In genomic region chr12:57110189-57111045, GRCh38 we compare ENCODE assay signal across 1 cellular context.
A peak's percentile ranks its signal among the peaks of the same experiment; 100 is the strongest.
TF ChIP-seq lines count a peak whose summit lies in the region.

No MANE protein-coding gene starts in this region.

TF ChIP-seq in HCT116, 20 proteins besides CTCF, POLR2A, EP300 and RAD21:
- TF ChIP-seq, protein P1, sequence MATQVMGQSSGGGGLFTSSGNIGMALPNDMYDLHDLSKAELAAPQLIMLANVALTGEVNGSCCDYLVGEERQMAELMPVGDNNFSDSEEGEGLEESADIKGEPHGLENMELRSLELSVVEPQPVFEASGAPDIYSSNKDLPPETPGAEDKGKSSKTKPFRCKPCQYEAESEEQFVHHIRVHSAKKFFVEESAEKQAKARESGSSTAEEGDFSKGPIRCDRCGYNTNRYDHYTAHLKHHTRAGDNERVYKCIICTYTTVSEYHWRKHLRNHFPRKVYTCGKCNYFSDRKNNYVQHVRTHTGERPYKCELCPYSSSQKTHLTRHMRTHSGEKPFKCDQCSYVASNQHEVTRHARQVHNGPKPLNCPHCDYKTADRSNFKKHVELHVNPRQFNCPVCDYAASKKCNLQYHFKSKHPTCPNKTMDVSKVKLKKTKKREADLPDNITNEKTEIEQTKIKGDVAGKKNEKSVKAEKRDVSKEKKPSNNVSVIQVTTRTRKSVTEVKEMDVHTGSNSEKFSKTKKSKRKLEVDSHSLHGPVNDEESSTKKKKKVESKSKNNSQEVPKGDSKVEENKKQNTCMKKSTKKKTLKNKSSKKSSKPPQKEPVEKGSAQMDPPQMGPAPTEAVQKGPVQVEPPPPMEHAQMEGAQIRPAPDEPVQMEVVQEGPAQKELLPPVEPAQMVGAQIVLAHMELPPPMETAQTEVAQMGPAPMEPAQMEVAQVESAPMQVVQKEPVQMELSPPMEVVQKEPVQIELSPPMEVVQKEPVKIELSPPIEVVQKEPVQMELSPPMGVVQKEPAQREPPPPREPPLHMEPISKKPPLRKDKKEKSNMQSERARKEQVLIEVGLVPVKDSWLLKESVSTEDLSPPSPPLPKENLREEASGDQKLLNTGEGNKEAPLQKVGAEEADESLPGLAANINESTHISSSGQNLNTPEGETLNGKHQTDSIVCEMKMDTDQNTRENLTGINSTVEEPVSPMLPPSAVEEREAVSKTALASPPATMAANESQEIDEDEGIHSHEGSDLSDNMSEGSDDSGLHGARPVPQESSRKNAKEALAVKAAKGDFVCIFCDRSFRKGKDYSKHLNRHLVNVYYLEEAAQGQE (IDR thresholded peaks at IDR 0.05; ENCODE audit: low read depth) = no peak
- TF ChIP-seq ZFX (IDR thresholded peaks at IDR 0.05) (peak; percentile 39; the same call in 1 of the 2 replicates), SRF (IDR thresholded peaks at IDR 0.05; ENCODE audit: low read depth) (no peak), POLR2AphosphoS5 (IDR thresholded peaks at IDR 0.05; ENCODE audit: low read depth, low read length) (peak; percentile 76)
- TF ChIP-seq, protein P2, sequence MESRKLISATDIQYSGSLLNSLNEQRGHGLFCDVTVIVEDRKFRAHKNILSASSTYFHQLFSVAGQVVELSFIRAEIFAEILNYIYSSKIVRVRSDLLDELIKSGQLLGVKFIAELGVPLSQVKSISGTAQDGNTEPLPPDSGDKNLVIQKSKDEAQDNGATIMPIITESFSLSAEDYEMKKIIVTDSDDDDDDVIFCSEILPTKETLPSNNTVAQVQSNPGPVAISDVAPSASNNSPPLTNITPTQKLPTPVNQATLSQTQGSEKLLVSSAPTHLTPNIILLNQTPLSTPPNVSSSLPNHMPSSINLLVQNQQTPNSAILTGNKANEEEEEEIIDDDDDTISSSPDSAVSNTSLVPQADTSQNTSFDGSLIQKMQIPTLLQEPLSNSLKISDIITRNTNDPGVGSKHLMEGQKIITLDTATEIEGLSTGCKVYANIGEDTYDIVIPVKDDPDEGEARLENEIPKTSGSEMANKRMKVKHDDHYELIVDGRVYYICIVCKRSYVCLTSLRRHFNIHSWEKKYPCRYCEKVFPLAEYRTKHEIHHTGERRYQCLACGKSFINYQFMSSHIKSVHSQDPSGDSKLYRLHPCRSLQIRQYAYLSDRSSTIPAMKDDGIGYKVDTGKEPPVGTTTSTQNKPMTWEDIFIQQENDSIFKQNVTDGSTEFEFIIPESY (IDR thresholded peaks at IDR 0.05; ENCODE audit: extremely low read depth, insufficient replicate concordance, low read length) = peak; percentile 25
TF ChIP-seq in HCT116: peak in this region for 3.
